In the genomic region with DNA sequence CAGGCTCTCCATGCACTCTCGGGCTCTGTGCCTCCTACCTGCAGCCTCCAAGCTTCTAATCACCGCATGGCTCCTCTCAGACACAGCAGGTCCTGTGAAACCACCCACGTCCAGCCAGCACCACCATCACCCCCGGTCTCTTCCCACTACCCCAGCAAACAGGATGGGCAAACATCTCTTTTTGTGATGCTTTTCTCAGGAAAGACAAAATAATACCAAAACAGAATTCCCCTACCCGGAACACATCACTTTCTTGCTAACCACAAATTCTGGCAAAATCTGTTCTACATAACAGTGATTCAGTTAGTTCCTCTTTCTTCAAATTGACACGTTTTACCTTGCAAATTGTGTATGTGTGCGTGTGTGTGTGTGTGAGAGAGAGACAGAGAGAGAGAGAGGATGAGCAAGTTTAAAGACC, we compare ENCODE assay signal across 10 cellular contexts. TPM values are rescaled to one million over a fixed set of nuclear protein-coding genes. Genes with fewer than 3 reads are reported as not detected.
DNase-seq lines count a peak whose midpoint lies in the region; ATAC-seq, FAIRE-seq and TF ChIP-seq lines count a peak whose summit lies in the region.
"Had no signal": no experiment of that assay in that cellular context is flagged by ENCODE, and none has a peak within 500 bp of the region (broad histone marks: within the 10 kb centered on the region; RNA-seq: fewer than 3 reads in every experiment).

No MANE protein-coding gene starts in this region.

- in situ Hi-C loops in HAP-1 (cut with MboI; ENCODE audit: low sequenced_read_pairs), result no loop called here

- WGBS in testis, 2 donors, result 67 to 76% methylated on average over 7 of the region's 7 CpGs

- intact Hi-C loops in testis (cut with DNase I; ENCODE audit: low total_unique reads), result no loop called here

- no peak overlapping the region for H3K27ac ChIP-seq in testis

- H3K9me3 Mint-ChIP-seq in stimulated activated naive CD8-positive, alpha-beta T cell treated with anti-CD3 and anti-CD28 coated beads, Interleukin-15, amount 100 ng/mL, for 72 hours, result no peaks in the 10 kb centered on the region
- H3K9me3 Mint-ChIP-seq: activated CD8-positive, alpha-beta T cell treated with anti-CD3 and anti-CD28 coated beads for 36 hours had no signal

- H3K36me3 ChIP-seq in HAP-1 (replicated peaks) (no peaks in the 10 kb centered on the region), testis (ENCODE audit: low read depth, missing control alignments) (no peaks in the 10 kb centered on the region)

- H3K27me3 Mint-ChIP-seq in stimulated activated naive CD8-positive, alpha-beta T cell treated with anti-CD3 and anti-CD28 coated beads, Interleukin-15, amount 100 ng/mL, for 72 hours, result no peaks in the 10 kb centered on the region
- H3K27me3 Mint-ChIP-seq: activated CD8-positive, alpha-beta T cell treated with anti-CD3 and anti-CD28 coated beads for 36 hours had no signal

- no peak for TF ChIP-seq POLR2A in testis (IDR thresholded peaks at IDR 0.05)

- no peak overlapping the region for H3K27ac Mint-ChIP-seq in stimulated activated naive CD8-positive, alpha-beta T cell treated with anti-CD3 and anti-CD28 coated beads, Interleukin-15, amount 100 ng/mL, for 72 hours
- H3K27ac Mint-ChIP-seq: activated CD8-positive, alpha-beta T cell treated with anti-CD3 and anti-CD28 coated beads for 36 hours had no signal

- TF ChIP-seq CTCF in testis (IDR thresholded peaks at IDR 0.05), result no peak

- no peak for DNase-seq in stimulated activated naive CD8-positive, alpha-beta T cell treated with anti-CD3 and anti-CD28 coated beads, Interleukin-15, Interleukin-2, amounts not matched to agents 100 U/mL and 50 U/mL, for 24 hours
- DNase-seq in stimulated activated naive CD8-positive, alpha-beta T cell treated with anti-CD3 and anti-CD28 coated beads, Interleukin-15, amount 100 ng/mL, for 72 hours, result no peak
- DNase-seq in NOMO-1 treated with DMSO at 0.1 percent for 48 hours (lab: John Stamatoyannopoulos, UW; ENCODE audit: unreplicated experiment), result peak; percentile 75
- peak; percentile 17 for DNase-seq in urothelium cell line (ENCODE audit: low spot score)
- DNase-seq in HAP-1 (ENCODE audit: low spot score in 2 of 2), result no peak
- DNase-seq in RKO (ENCODE audit: low spot score), result no peak
- DNase-seq in testis, result no peak
- DNase-seq: activated CD8-positive, alpha-beta T cell treated with anti-CD3 and anti-CD28 coated beads for 36 hours had no signal

- ATAC-seq in stimulated activated naive CD8-positive, alpha-beta T cell treated with anti-CD3 and anti-CD28 coated beads, Interleukin-15, Interleukin-2, amounts not matched to agents 100 U/mL and 50 U/mL, for 24 hours, result peak; percentile 44
- no peak for ATAC-seq in stimulated activated naive CD8-positive, alpha-beta T cell treated with anti-CD3 and anti-CD28 coated beads, Interleukin-15, amount 100 ng/mL, for 72 hours
- peak; percentile 59 for ATAC-seq in HG02678 (IDR thresholded peaks at IDR 0.05; ENCODE audit: unreplicated experiment)
- ATAC-seq: activated CD8-positive, alpha-beta T cell treated with anti-CD3 and anti-CD28 coated beads for 36 hours; HepG2 had no signal

- H3K4me1 ChIP-seq in HAP-1 (peaks cover 3% of the 10 kb centered on the region), testis (peaks cover 21% of the 10 kb centered on the region)

- peaks cover 15% of the 10 kb centered on the region for H3K4me1 Mint-ChIP-seq in stimulated activated naive CD8-positive, alpha-beta T cell treated with anti-CD3 and anti-CD28 coated beads, Interleukin-15, amount 100 ng/mL, for 72 hours

- no peaks in the 10 kb centered on the region for H3K27me3 ChIP-seq in HAP-1 (ENCODE audit: low read depth)
- H3K27me3 ChIP-seq in testis, result no peaks in the 10 kb centered on the region

- peak; percentile 23 for FAIRE-seq in urothelium cell line (lab: Jason Lieb, UNC)
- FAIRE-seq: HepG2 had no signal

- H3K9me3 ChIP-seq in HAP-1 (no peaks in the 10 kb centered on the region), testis (no peaks in the 10 kb centered on the region)

- H3K4me3 Mint-ChIP-seq in stimulated activated naive CD8-positive, alpha-beta T cell treated with anti-CD3 and anti-CD28 coated beads, Interleukin-15, amount 100 ng/mL, for 72 hours, result no peak overlapping the region
- H3K4me3 Mint-ChIP-seq: activated CD8-positive, alpha-beta T cell treated with anti-CD3 and anti-CD28 coated beads for 36 hours had no signal

- no peak overlapping the region for H3K4me3 ChIP-seq in HAP-1
- no peak overlapping the region for H3K4me3 ChIP-seq in testis

RNA-seq across cellular contexts. Expression of gene SNX8, which starts 6.5 kb away (rescaled TPM):
- total RNA-seq in testis, result 10 to 100 TPM; 50.9 to 66.8 TPM
- 90.8 TPM for polyA plus RNA-seq in testis (ENCODE audit: insufficient read depth, low read depth, low replicate concordance)

RNA-seq across cellular contexts. Expression of gene EIF3B, which starts 46.9 kb away (rescaled TPM):
- 100 to 1,000 TPM; 237 to 263 TPM for total RNA-seq in testis
- 165 TPM for polyA plus RNA-seq in testis (ENCODE audit: insufficient read depth, low read depth, low replicate concordance)

Comparison
In these comparisons a context has a peak if more than half of its experiments do, and no peak if none do; other contexts are left out.
1. DNase-seq: peak in NOMO-1 treated with DMSO at 0.1 percent for 48 hours (single experiment) and urothelium cell line (single experiment); none in stimulated activated naive CD8-positive, alpha-beta T cell treated with anti-CD3 and anti-CD28 coated beads, Interleukin-15, Interleukin-2, amounts not matched to agents 100 U/mL and 50 U/mL, for 24 hours (single experiment), stimulated activated naive CD8-positive, alpha-beta T cell treated with anti-CD3 and anti-CD28 coated beads, Interleukin-15, amount 100 ng/mL, for 72 hours (0 of 2), HAP-1 (0 of 2), RKO (single experiment) and testis (single experiment).